In the genomic region with DNA sequence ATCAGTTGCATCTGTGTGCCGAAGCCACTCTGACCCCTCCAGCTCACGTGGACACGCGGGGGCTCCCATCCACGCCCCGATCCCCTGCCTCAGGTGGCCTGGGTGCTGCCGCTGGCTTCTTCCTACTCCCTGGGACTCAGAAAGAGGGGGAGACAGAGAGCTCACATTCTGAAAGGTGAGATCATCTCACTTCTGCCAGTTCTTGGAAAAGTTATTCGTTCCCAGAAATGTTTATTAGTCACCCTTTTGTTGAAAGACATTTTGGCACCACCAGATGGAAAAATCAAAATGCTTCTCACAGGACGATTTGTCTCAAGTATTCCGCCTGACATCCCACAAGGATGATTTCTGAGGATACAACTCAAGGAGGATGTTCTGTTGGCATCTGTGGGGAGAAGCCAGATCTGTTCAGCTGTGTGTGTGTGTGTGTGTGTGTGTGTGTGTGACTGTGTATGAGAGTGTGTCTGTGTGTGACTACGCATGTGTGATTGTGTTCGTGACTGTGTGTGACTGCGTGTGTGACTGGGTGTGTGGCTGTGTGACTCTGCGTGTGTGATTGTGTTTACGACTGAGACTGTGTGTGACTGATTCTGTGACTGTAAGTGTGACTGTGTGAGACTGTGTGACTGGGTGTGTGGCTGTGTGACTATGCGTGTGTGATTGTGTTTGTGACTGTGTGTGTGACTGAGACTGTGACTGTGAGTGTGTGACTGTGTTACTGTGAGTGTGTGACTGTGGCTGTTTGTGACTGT, we compare ENCODE assay signal across 14 cellular contexts.
A peak's percentile ranks its signal among the peaks of the same experiment; 100 is the strongest.
DNase-seq lines count a peak whose midpoint lies in the region; ATAC-seq, FAIRE-seq and TF ChIP-seq lines count a peak whose summit lies in the region.
"Had no signal": no experiment of that assay in that cellular context is flagged by ENCODE, and none has a peak within 500 bp of the region (broad histone marks: within the 10 kb centered on the region; RNA-seq: fewer than 3 reads in every experiment).

No MANE protein-coding gene starts in this region.

- WGBS in gastroesophageal sphincter (ENCODE audit: low coverage in 1 of 2), 2 donors: 12 to 28% methylated on average over 2 to 3 of the region's 16 CpGs

- H2AFZ ChIP-seq in astrocyte (ENCODE audit: low read depth, low read length): peak overlapping the region; percentile 31

- H3K27me3 ChIP-seq in astrocyte (ENCODE audit: insufficient read depth, low read length) (no peaks in the 10 kb centered on the region), gastroesophageal sphincter (no peaks in the 10 kb centered on the region), colonic mucosa (no peaks in the 10 kb centered on the region)

- H3K4me3 ChIP-seq in HEK293 (ENCODE audit: low read depth, low read length) (no peak overlapping the region), astrocyte (ENCODE audit: insufficient read depth, low read depth, low read length) (no peak overlapping the region), gastroesophageal sphincter (no peak overlapping the region), colonic mucosa (no peak overlapping the region)

- ATAC-seq in gastroesophageal sphincter: peak; percentile 80
- ATAC-seq: Panc1 had no signal

- FAIRE-seq in astrocyte (lab: Jason Lieb, UNC): peak; percentile 81
- FAIRE-seq: colon, GM18507 had no signal

- CTCF ChIA-PET in HEK293 (lab: Yijun Ruan, JAX): interaction anchor here (0.6 kb wide), 1 partner anchor 434 kb away, joined by 3 read pairs; no protein-coding TSS in a partner anchor

- H3K9me3 Mint-ChIP-seq in astrocyte (ENCODE audit: unreplicated experiment): no peaks in the 10 kb centered on the region

- no peak for TF ChIP-seq CTCF in HEK293 (tag by site-specific recombination; IDR thresholded peaks at IDR 0.05)
- no peak for TF ChIP-seq CTCF in astrocyte (IDR thresholded peaks at IDR 0.05; ENCODE audit: insufficient read depth, low read depth, low read length)
- peak in 1 of 4 experiments; percentile 34 for TF ChIP-seq CTCF in gastroesophageal sphincter (IDR thresholded peaks at IDR 0.05)
- no peak for TF ChIP-seq CTCF in colonic mucosa (IDR thresholded peaks at IDR 0.05)

- no peak overlapping the region for H3K27ac Mint-ChIP-seq in astrocyte (ENCODE audit: unreplicated experiment)

- H3K9ac ChIP-seq in astrocyte (ENCODE audit: low read length): peak overlapping the region; percentile 68
- H3K9ac ChIP-seq in colonic mucosa (ENCODE audit: low read depth in 2 of 2, low read length in 2 of 2): no peak overlapping the region

- no peak for TF ChIP-seq EP300 in gastroesophageal sphincter (IDR thresholded peaks at IDR 0.05)

- DNase-seq in astrocyte (ENCODE audit: low read depth) (peak; percentile 99), superior temporal gyrus (ENCODE audit: extremely low spot score) (peak; percentile 45), colonic mucosa (no peak), NCI-H748 (lab: John Stamatoyannopoulos, UW; ENCODE audit: unreplicated experiment) (no peak), DMS 273 (lab: John Stamatoyannopoulos, UW; ENCODE audit: unreplicated experiment) (no peak)
- DNase-seq: activated T-cell treated with anti-CD3 and anti-CD28 coated beads, Interleukin-2, amount 50 U/mL, for 1 hour; DMS53; KBM-7; NCI-H2081 treated with DMSO at 0.1 percent for 48 hours had no signal

- H3K79me2 ChIP-seq in astrocyte (ENCODE audit: insufficient read depth, low read length): no peaks in the 10 kb centered on the region

- H3K27me3 Mint-ChIP-seq in astrocyte (ENCODE audit: low read depth, unreplicated experiment): no peaks in the 10 kb centered on the region

- H3K4me1 ChIP-seq in HEK293 (ENCODE audit: control insufficient read depth, insufficient read depth, low read length): no peaks in the 10 kb centered on the region
- peaks cover 17% of the 10 kb centered on the region for H3K4me1 ChIP-seq in astrocyte (ENCODE audit: insufficient read depth, low read length)
- H3K4me1 ChIP-seq in gastroesophageal sphincter: peaks cover 2 to 75% (median 11%) of the 10 kb centered on the region in 3 donors
- H3K4me1 ChIP-seq in colonic mucosa: no peaks in the 10 kb centered on the region

- intact Hi-C loops in colonic mucosa (cut with DNase I): no loop called here

- H3K9me3 ChIP-seq in HEK293 (ENCODE audit: control insufficient read depth, insufficient read depth, low read depth, low read length) (no peaks in the 10 kb centered on the region), astrocyte (ENCODE audit: insufficient read depth, low read depth, low read length) (no peaks in the 10 kb centered on the region), gastroesophageal sphincter (no peaks in the 10 kb centered on the region), colonic mucosa (no peaks in the 10 kb centered on the region)

- H3K4me3 Mint-ChIP-seq in astrocyte (ENCODE audit: unreplicated experiment): no peak overlapping the region

- POLR2A ChIA-PET in HEK293 (lab: Yijun Ruan, JAX): no interaction called here

- no peak for TF ChIP-seq POLR2A in gastroesophageal sphincter (IDR thresholded peaks at IDR 0.05)

- H3K4me1 Mint-ChIP-seq in astrocyte (ENCODE audit: low read depth, unreplicated experiment): no peaks in the 10 kb centered on the region

- H4K20me1 ChIP-seq in astrocyte (ENCODE audit: insufficient read depth, low read length): no peaks in the 10 kb centered on the region

- no peaks in the 10 kb centered on the region for H3K36me3 Mint-ChIP-seq in astrocyte (ENCODE audit: low read depth, unreplicated experiment)

- peak overlapping the region; percentile 62 for H3K4me2 ChIP-seq in astrocyte (ENCODE audit: low read length)

- peaks cover 8 to 16% of the 10 kb centered on the region in 2 experiments; a peak in 2 of 3 replicates for H3K36me3 ChIP-seq in HEK293 (ENCODE audit: control insufficient read depth in 2 of 2, insufficient read depth in 1 of 2, low read length in 2 of 2)
- H3K36me3 ChIP-seq in astrocyte (ENCODE audit: insufficient read depth, low read length): no peaks in the 10 kb centered on the region
- H3K36me3 ChIP-seq in gastroesophageal sphincter: no peaks in the 10 kb centered on the region
- H3K36me3 ChIP-seq in colonic mucosa: no peaks in the 10 kb centered on the region

- no peak overlapping the region for H3K27ac ChIP-seq in HEK293 (ENCODE audit: extremely low read depth, low read depth, low read length)
- H3K27ac ChIP-seq in astrocyte (ENCODE audit: low read depth, low read length): peak overlapping the region; percentile 55
- H3K27ac ChIP-seq in gastroesophageal sphincter: peak overlapping the region; percentile 40 to 92 (median 86)
- no peak overlapping the region for H3K27ac ChIP-seq in colonic mucosa

TF ChIP-seq in HEK293, 187 proteins besides CTCF, POLR2A, EP300 and RAD21:
- TF ChIP-seq, protein P1, sequence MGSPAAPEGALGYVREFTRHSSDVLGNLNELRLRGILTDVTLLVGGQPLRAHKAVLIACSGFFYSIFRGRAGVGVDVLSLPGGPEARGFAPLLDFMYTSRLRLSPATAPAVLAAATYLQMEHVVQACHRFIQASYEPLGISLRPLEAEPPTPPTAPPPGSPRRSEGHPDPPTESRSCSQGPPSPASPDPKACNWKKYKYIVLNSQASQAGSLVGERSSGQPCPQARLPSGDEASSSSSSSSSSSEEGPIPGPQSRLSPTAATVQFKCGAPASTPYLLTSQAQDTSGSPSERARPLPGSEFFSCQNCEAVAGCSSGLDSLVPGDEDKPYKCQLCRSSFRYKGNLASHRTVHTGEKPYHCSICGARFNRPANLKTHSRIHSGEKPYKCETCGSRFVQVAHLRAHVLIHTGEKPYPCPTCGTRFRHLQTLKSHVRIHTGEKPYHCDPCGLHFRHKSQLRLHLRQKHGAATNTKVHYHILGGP (tag by site-specific recombination; IDR thresholded peaks at IDR 0.05): 0 out of 2 replicates have a peak, but pooled peaks have one; percentile 35
- TF ChIP-seq ZNF785 (tag by site-specific recombination; IDR thresholded peaks at IDR 0.05): no peak

Comparison
In these comparisons a context has a peak if more than half of its experiments do, and no peak if none do; other contexts are left out.
1. H3K27ac ChIP-seq: peak in astrocyte (single experiment) and gastroesophageal sphincter (4 of 4); none in HEK293 (single experiment) and colonic mucosa (single experiment).
2. DNase-seq: peak in astrocyte (single experiment) and superior temporal gyrus (single experiment); none in colonic mucosa (single experiment), NCI-H748 (single experiment) and DMS 273 (single experiment).